In genomic region chr12:88924162-88924561, GRCh38 we compare ENCODE assay signal across 24 cellular contexts.
"Had no signal": no experiment of that assay in that cellular context is flagged by ENCODE, and none has a peak within 500 bp of the region (broad histone marks: within the 10 kb centered on the region; RNA-seq: fewer than 3 reads in every experiment).

No MANE protein-coding gene starts in this region.

- H3K36me3 Mint-ChIP-seq: activated naive CD8-positive, alpha-beta T cell treated with anti-CD3 and anti-CD28 coated beads, Interleukin-2, amount 10 ng/mL, durations not matched to agents 7 days and 5 days; stimulated activated effector memory CD8-positive, alpha-beta T cell treated with anti-CD3 and anti-CD28 coated beads, Interleukin-12 subunit alpha, Interleukin-12 subunit beta, amount 100 ng/mL, for 72 hours; type B pancreatic cell had no signal

- H3K9me3 ChIP-seq: lower lobe of right lung, testis had no signal

- H3K4me1 ChIP-seq: testis had no signal

- H3K27ac ChIP-seq: brain microvascular endothelial cell, lower lobe of right lung, testis had no signal

- H3K27me3 ChIP-seq: brain microvascular endothelial cell, testis had no signal

- DNase-seq: activated CD4-positive, alpha-beta T cell treated with anti-CD3 and anti-CD28 coated beads, Interleukin-2, amount 10 ng/mL, durations not matched to agents 24 days and 14 days; activated CD8-positive, alpha-beta T cell treated with anti-CD3 and anti-CD28 coated beads, Interleukin-2, amount 10 ng/mL, durations not matched to agents 7 days and 5 days; activated naive CD4-positive, alpha-beta T cell treated with Interleukin-2 at 50 U/mL for 16 hours; activated naive CD8-positive, alpha-beta T cell treated with anti-CD3 and anti-CD28 coated beads, Interleukin-2, amount 10 ng/mL, durations not matched to agents 7 days and 5 days; activated T-cell treated with anti-CD3 and anti-CD28 coated beads, Interleukin-2, amount 50 U/mL, for 24 hours; brain microvascular endothelial cell; central memory CD4-positive, alpha-beta T cell; endodermal cell; foreskin melanocyte; hypothalamus; islet precursor cell; lower lobe of right lung; occipital lobe; right cardiac atrium; stimulated activated CD4-positive, alpha-beta T cell treated with anti-CD3 and anti-CD28 coated beads, Interleukin-4, amount 100 ng/mL, for 24 hours; T-helper 1 cell; T-helper 9 cell; testis had no signal

- H3K27me3 Mint-ChIP-seq: activated CD4-positive, alpha-beta T cell treated with anti-CD3 and anti-CD28 coated beads, Interleukin-2, amount 10 ng/mL, durations not matched to agents 24 days and 14 days; activated T-cell treated with anti-CD3 and anti-CD28 coated beads, Interleukin-2, amount 50 U/mL, for 24 hours; type B pancreatic cell had no signal

- H3K4me3 ChIP-seq: lower lobe of right lung, smooth muscle cell, testis had no signal

- ATAC-seq: activated CD8-positive, alpha-beta T cell treated with anti-CD3 and anti-CD28 coated beads, Interleukin-2, amount 10 ng/mL, durations not matched to agents 7 days and 5 days; lower lobe of right lung; right cardiac atrium; stimulated activated effector memory CD8-positive, alpha-beta T cell treated with anti-CD3 and anti-CD28 coated beads, Interleukin-12 subunit alpha, Interleukin-12 subunit beta, amount 100 ng/mL, for 72 hours had no signal

- H3K27ac Mint-ChIP-seq: activated CD4-positive, alpha-beta T cell treated with anti-CD3 and anti-CD28 coated beads, Interleukin-2, amount 10 ng/mL, durations not matched to agents 24 days and 14 days; activated CD8-positive, alpha-beta T cell treated with anti-CD3 and anti-CD28 coated beads, Interleukin-2, amount 10 ng/mL, durations not matched to agents 7 days and 5 days; activated naive CD8-positive, alpha-beta T cell treated with anti-CD3 and anti-CD28 coated beads, Interleukin-2, amount 10 ng/mL, durations not matched to agents 7 days and 5 days; activated T-cell treated with anti-CD3 and anti-CD28 coated beads, Interleukin-2, amount 50 U/mL, for 24 hours; activated T-helper 2 cell treated with anti-CD3 and anti-CD28 coated beads, Interferon-gamma antibody, Interleukin-2, Interleukin-4, amounts not matched to agents 10 μg/mL and 5 μg/mL and 100 μg/mL, durations not matched to agents 14 hours and 24 hours and 36 hours; endodermal cell; progenitor cell of endocrine pancreas; stimulated activated effector memory CD8-positive, alpha-beta T cell treated with anti-CD3 and anti-CD28 coated beads, Interleukin-12 subunit alpha, Interleukin-12 subunit beta, amount 100 ng/mL, for 72 hours; type B pancreatic cell had no signal

- H3K36me3 ChIP-seq: brain microvascular endothelial cell, lower lobe of right lung had no signal

- FAIRE-seq: colon had no signal

- H3K4me3 Mint-ChIP-seq: activated CD4-positive, alpha-beta T cell treated with anti-CD3 and anti-CD28 coated beads, Interleukin-2, amount 10 ng/mL, durations not matched to agents 24 days and 14 days; activated CD8-positive, alpha-beta T cell treated with anti-CD3 and anti-CD28 coated beads, Interleukin-2, amount 10 ng/mL, durations not matched to agents 7 days and 5 days; activated naive CD8-positive, alpha-beta T cell treated with anti-CD3 and anti-CD28 coated beads, Interleukin-2, amount 10 ng/mL, durations not matched to agents 7 days and 5 days; activated T-cell treated with anti-CD3 and anti-CD28 coated beads, Interleukin-2, amount 50 U/mL, for 24 hours; endodermal cell; stimulated activated effector memory CD8-positive, alpha-beta T cell treated with anti-CD3 and anti-CD28 coated beads, Interleukin-12 subunit alpha, Interleukin-12 subunit beta, amount 100 ng/mL, for 72 hours; type B pancreatic cell had no signal

- H3K4me2 ChIP-seq: smooth muscle cell had no signal

- H3K4me1 Mint-ChIP-seq: activated CD4-positive, alpha-beta T cell treated with anti-CD3 and anti-CD28 coated beads, Interleukin-2, amount 10 ng/mL, durations not matched to agents 24 days and 14 days; activated naive CD8-positive, alpha-beta T cell treated with anti-CD3 and anti-CD28 coated beads, Interleukin-2, amount 10 ng/mL, durations not matched to agents 7 days and 5 days; stimulated activated effector memory CD8-positive, alpha-beta T cell treated with anti-CD3 and anti-CD28 coated beads, Interleukin-12 subunit alpha, Interleukin-12 subunit beta, amount 100 ng/mL, for 72 hours had no signal

- H3K9me3 Mint-ChIP-seq: activated CD4-positive, alpha-beta T cell treated with anti-CD3 and anti-CD28 coated beads, Interleukin-2, amount 10 ng/mL, durations not matched to agents 24 days and 14 days; activated naive CD8-positive, alpha-beta T cell treated with anti-CD3 and anti-CD28 coated beads, Interleukin-2, amount 10 ng/mL, durations not matched to agents 7 days and 5 days; activated T-helper 2 cell treated with anti-CD3 and anti-CD28 coated beads, Interferon-gamma antibody, Interleukin-2, Interleukin-4, amounts not matched to agents 10 μg/mL and 5 μg/mL and 100 μg/mL, durations not matched to agents 14 hours and 24 hours and 36 hours; stimulated activated effector memory CD8-positive, alpha-beta T cell treated with anti-CD3 and anti-CD28 coated beads, Interleukin-12 subunit alpha, Interleukin-12 subunit beta, amount 100 ng/mL, for 72 hours had no signal
